ENCODE assay signal across 1 cellular context in the genomic region with DNA sequence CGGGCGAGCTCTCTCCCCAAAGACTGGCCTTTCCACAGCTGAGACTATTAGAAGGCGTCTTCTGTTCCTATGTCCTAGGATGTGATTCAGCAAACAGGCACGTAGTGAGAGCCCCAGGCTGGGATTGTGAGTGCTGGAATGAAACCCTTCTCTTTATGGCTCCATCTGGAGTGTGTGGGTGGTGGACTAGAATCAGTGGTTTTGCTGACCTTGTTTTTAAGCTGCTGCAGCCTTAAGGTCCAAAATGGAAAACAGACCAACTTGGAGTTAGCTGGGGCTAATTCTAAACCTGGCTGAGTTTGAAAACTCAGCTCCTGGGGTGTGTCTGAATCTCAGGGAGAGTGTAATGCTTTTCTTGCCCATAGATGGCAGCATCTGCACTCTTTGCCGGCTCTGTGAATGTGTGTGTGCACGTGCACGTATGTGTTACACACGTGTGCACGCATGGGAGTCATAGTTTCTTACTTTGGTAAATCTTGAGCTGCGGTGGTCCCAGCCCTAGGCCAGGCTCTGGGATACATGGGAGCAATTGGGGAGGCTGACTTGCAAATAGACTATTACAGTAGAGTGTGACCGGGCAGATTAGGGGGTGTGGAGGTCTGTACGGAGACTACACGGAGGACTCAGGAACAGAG.
TF ChIP-seq lines count a peak whose summit lies in the region.

No MANE protein-coding gene starts in this region.

TF ChIP-seq in H1, 55 proteins besides CTCF, POLR2A, EP300 and RAD21:
- TF ChIP-seq GABPA (IDR thresholded peaks at IDR 0.05; ENCODE audit: borderline replicate concordance, insufficient read depth, low read length) (no peak), SIN3A (conservative IDR thresholded peaks at IDR 0.05 in 1 of 2, IDR thresholded peaks at IDR 0.05 in 1 of 2; ENCODE audit: low read depth in 1 of 2, low read length in 2 of 2) (no peak), TEAD4 (IDR thresholded peaks at IDR 0.05; ENCODE audit: low read depth, low read length) (no peak; the same call in 1 of the 2 replicates), HDAC2 (IDR thresholded peaks at IDR 0.05; ENCODE audit: borderline replicate concordance in 1 of 2, low read depth in 2 of 2, low read length in 2 of 2) (no peak), CBX5 (IDR thresholded peaks at IDR 0.05; ENCODE audit: low read depth, low read length) (no peak), KDM1A (IDR thresholded peaks at IDR 0.05; ENCODE audit: borderline replicate concordance, low read length) (no peak), YY1 (IDR thresholded peaks at IDR 0.05; ENCODE audit: low read depth, low read length) (no peak), MAFK (IDR thresholded peaks at IDR 0.05; ENCODE audit: low read depth, low read length) (no peak), CBX8 (IDR thresholded peaks at IDR 0.05; ENCODE audit: borderline replicate concordance, low read depth, low read length) (no peak), TCF12 (IDR thresholded peaks at IDR 0.05; ENCODE audit: low read depth, low read length) (no peak), RNF2 (IDR thresholded peaks at IDR 0.05; ENCODE audit: borderline replicate concordance, low read depth, low read length, missing control alignments, poor library complexity, severe bottlenecking) (no peak), RXRA (IDR thresholded peaks at IDR 0.05; ENCODE audit: insufficient read depth, low read depth, low read length) (no peak), SAP30 (IDR thresholded peaks at IDR 0.05; ENCODE audit: insufficient read depth, insufficient replicate concordance, low read length) (no peak)
- TF ChIP-seq, protein P1, sequence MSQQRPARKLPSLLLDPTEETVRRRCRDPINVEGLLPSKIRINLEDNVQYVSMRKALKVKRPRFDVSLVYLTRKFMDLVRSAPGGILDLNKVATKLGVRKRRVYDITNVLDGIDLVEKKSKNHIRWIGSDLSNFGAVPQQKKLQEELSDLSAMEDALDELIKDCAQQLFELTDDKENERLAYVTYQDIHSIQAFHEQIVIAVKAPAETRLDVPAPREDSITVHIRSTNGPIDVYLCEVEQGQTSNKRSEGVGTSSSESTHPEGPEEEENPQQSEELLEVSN (IDR thresholded peaks at IDR 0.05): peak; percentile 66
- TF ChIP-seq, protein P2, sequence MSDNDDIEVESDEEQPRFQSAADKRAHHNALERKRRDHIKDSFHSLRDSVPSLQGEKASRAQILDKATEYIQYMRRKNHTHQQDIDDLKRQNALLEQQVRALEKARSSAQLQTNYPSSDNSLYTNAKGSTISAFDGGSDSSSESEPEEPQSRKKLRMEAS (IDR thresholded peaks at IDR 0.05): peak; percentile 82
